Comparison of ENCODE assay signal across 23 cellular contexts in the genomic region with DNA sequence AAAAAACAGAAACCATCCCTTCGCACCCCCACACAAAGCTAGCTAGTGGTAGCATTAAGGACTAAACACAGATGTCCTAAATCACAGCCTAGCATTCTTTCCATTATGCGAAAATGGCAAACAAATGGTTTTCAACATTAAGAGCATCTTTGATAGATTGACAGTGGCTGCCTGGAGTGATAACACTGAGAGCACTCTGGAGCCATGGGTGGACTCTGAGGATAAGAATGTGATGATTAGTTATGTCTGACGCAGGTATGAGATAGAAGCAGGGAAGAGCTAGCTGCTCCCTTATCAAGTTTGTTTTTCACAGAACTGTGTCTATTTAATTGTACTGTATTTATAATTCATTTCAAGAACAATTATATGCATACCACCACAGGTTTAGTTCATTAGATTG.
A peak's percentile ranks its signal among the peaks of the same experiment; 100 is the strongest.
DNase-seq lines count a peak whose midpoint lies in the region; ATAC-seq, FAIRE-seq and TF ChIP-seq lines count a peak whose summit lies in the region.
"Had no signal": no experiment of that assay in that cellular context is flagged by ENCODE, and none has a peak within 500 bp of the region (broad histone marks: within the 10 kb centered on the region; RNA-seq: fewer than 3 reads in every experiment).

No MANE protein-coding gene starts in this region.

- no peaks in the 10 kb centered on the region for H3K27me3 Mint-ChIP-seq in mesothelial cell of epicardium (ENCODE audit: low read depth)

- H3K9me2 ChIP-seq in SK-N-SH = no peaks in the 10 kb centered on the region

- TF ChIP-seq RAD21 in SK-N-SH (IDR thresholded peaks at IDR 0.05; ENCODE audit: low read length) = no peak
- no peak for TF ChIP-seq RAD21 in K562 (CRISPR knock-in tag; conservative IDR thresholded peaks at IDR 0.05 in 1 of 2, IDR thresholded peaks at IDR 0.05 in 1 of 2)

- H3K9me1 ChIP-seq in K562 (ENCODE audit: control insufficient read depth, insufficient read depth, low read length) = no peaks in the 10 kb centered on the region

- no peak for FAIRE-seq in K562 (lab: Jason Lieb, UNC)
- FAIRE-seq: A204.1, G401.6, GM12892 had no signal

- H4K20me1 ChIP-seq in SK-N-SH (ENCODE audit: insufficient read depth) (peaks cover 47% of the 10 kb centered on the region; the same call in 1 of the 2 replicates), K562 (replicated peaks; ENCODE audit: control insufficient read depth, insufficient read depth, low read length) (no peaks in the 10 kb centered on the region)
- H4K20me1 ChIP-seq: BLaER1 had no signal

- H3K4me3 Mint-ChIP-seq in mesothelial cell of epicardium = no peak overlapping the region
- H3K4me3 Mint-ChIP-seq: B cell; CD4-positive, CD25-positive, alpha-beta regulatory T cell; CD8-positive, alpha-beta T cell had no signal

- peak overlapping the region; percentile 10 for H3K27ac Mint-ChIP-seq in mesothelial cell of epicardium
- H3K27ac Mint-ChIP-seq: B cell; CD4-positive, CD25-positive, alpha-beta regulatory T cell; CD8-positive, alpha-beta T cell had no signal

- DNase-seq in SK-N-SH = no peak
- DNase-seq in left ventricle myocardium superior = no peak
- DNase-seq in Right ventricle myocardium inferior (ENCODE audit: missing footprints) = no peak
- DNase-seq in K562 (ENCODE audit: extremely low read depth in 1 of 4, low spot score in 3 of 4) = no peak
- no peak for DNase-seq in mesothelial cell of epicardium (ENCODE audit: low spot score in 2 of 2, unreplicated experiment in 2 of 2)
- DNase-seq in anterior cingulate cortex (lab: John Stamatoyannopoulos, UW) = no peak
- DNase-seq in foreskin melanocyte = no peak
- DNase-seq: Caco-2; CD4-positive, CD25-positive, alpha-beta regulatory T cell; CD8-positive, alpha-beta T cell; DMS153; DND-41; GOT3; H7; HCEC 1CT had no signal

- 72% methylated on average over 3 of the region's 3 CpGs for WGBS in SK-N-SH (ENCODE audit: low lambda C conversion rate)
- WGBS in K562 (ENCODE audit: insufficient coverage, low coverage, missing lambda C conversion rate) = 0% methylated on average over 2 of the region's 3 CpGs

- TF ChIP-seq CTCF in SK-N-SH (IDR thresholded peaks at IDR 0.05) (no peak), K562 (IDR thresholded peaks at IDR 0.05 in 2 of 3, conservative IDR thresholded peaks at IDR 0.05 in 1 of 3; ENCODE audit: insufficient read depth in 2 of 3, low read depth in 1 of 3, low read length in 3 of 3) (no peak), mesothelial cell of epicardium (IDR thresholded peaks at IDR 0.05; ENCODE audit: unreplicated experiment) (no peak)

- no peaks in the 10 kb centered on the region for H3K9me3 ChIP-seq in SK-N-SH
- H3K9me3 ChIP-seq in K562 (replicated peaks; ENCODE audit: control insufficient read depth, insufficient read depth, low read depth, low read length) = no peaks in the 10 kb centered on the region

- no peak overlapping the region for H3K9ac ChIP-seq in SK-N-SH
- H3K9ac ChIP-seq in K562 (ENCODE audit: insufficient read depth in 1 of 2, low read depth in 2 of 2, low read length in 2 of 2) = no peak overlapping the region
- H3K9ac ChIP-seq: BLaER1 had no signal

- intact Hi-C loops in left ventricle myocardium superior (cut with micrococcal nuclease) (no loop called here), Right ventricle myocardium inferior (cut with DNase I) (no loop called here), K562 (cut with micrococcal nuclease) (no loop called here)

- POLR2A ChIA-PET in SK-N-SH (lab: Yijun Ruan, JAX) = no interaction called here
- POLR2A ChIA-PET in K562 (lab: Yijun Ruan, JAX) = no interaction called here

- BruUV-seq in K562 (replicated peaks; lab: Mats Ljungman, UMichigan) = no TSS peak

- in situ Hi-C loops in K562 (cut with MboI) = no loop called here

- H3K4me1 ChIP-seq in SK-N-SH (ENCODE audit: control insufficient read depth in 1 of 2, insufficient read depth in 2 of 2, low read depth in 1 of 2, low read length in 1 of 2) = peaks cover 14 to 47% of the 10 kb centered on the region in 2 experiments
- no peaks in the 10 kb centered on the region for H3K4me1 ChIP-seq in K562 (replicated peaks in 1 of 2; ENCODE audit: control insufficient read depth in 2 of 2, insufficient read depth in 2 of 2, low read length in 2 of 2)
- H3K4me1 ChIP-seq: Caco-2 had no signal

- no peaks in the 10 kb centered on the region for H3K36me3 ChIP-seq in SK-N-SH (replicated peaks in 1 of 2; ENCODE audit: control insufficient read depth in 1 of 2, insufficient read depth in 2 of 2, low read length in 1 of 2)
- no peaks in the 10 kb centered on the region for H3K36me3 ChIP-seq in K562 (ENCODE audit: control insufficient read depth, insufficient read depth, low read length)
- H3K36me3 ChIP-seq: BLaER1 had no signal

- H3K36me3 Mint-ChIP-seq in mesothelial cell of epicardium = peaks cover 6% of the 10 kb centered on the region
- H3K36me3 Mint-ChIP-seq: CD4-positive, CD25-positive, alpha-beta regulatory T cell; CD8-positive, alpha-beta T cell had no signal

- peaks cover 11% of the 10 kb centered on the region for H3F3A ChIP-seq in SK-N-SH (replicated peaks; ENCODE audit: insufficient read depth)

- CTCF ChIA-PET in SK-N-SH (lab: Yijun Ruan, JAX) (interaction anchor here (1.0 to 1.5 kb wide), 3 partner anchors 16 to 49 kb away, joined by 3 to 4 read pairs (median 3); no protein-coding TSS in a partner anchor), K562 (lab: Yijun Ruan, JAX; ENCODE audit: low intra/inter-chr PET ratio) (no interaction called here)

- H3K79me2 ChIP-seq in SK-N-SH (ENCODE audit: insufficient read depth) (peaks cover 35% of the 10 kb centered on the region), K562 (ENCODE audit: control insufficient read depth, insufficient read depth, low read length) (no peaks in the 10 kb centered on the region)

- peaks cover 61% of the 10 kb centered on the region for H3K4me1 Mint-ChIP-seq in mesothelial cell of epicardium
- H3K4me1 Mint-ChIP-seq: CD4-positive, CD25-positive, alpha-beta regulatory T cell had no signal

- TF ChIP-seq EP300 in SK-N-SH (IDR thresholded peaks at IDR 0.05; ENCODE audit: borderline replicate concordance in 1 of 2, low read depth in 1 of 2, low read length in 1 of 2) = peak in 1 of 2 experiments; percentile 37; a peak in 1 of 4 replicates
- no peak for TF ChIP-seq EP300 in K562 (IDR thresholded peaks at IDR 0.05; ENCODE audit: low read length)

- H3K4me2 ChIP-seq in SK-N-SH = no peak overlapping the region
- H3K4me2 ChIP-seq in K562 (ENCODE audit: insufficient read depth, low read length) = no peak overlapping the region
- H3K4me2 ChIP-seq: BLaER1 had no signal

- H3K9me3 Mint-ChIP-seq in mesothelial cell of epicardium = peaks cover 7% of the 10 kb centered on the region
- H3K9me3 Mint-ChIP-seq: CD8-positive, alpha-beta T cell had no signal

- no peak for ATAC-seq in SK-N-SH treated with all-trans-retinoic acid at 6 μM for 48 hours
- ATAC-seq in left ventricle myocardium superior = peak; percentile 40
- no peak for ATAC-seq in Right ventricle myocardium inferior
- no peak for ATAC-seq in K562
- ATAC-seq: CD8-positive, alpha-beta T cell had no signal

- TF ChIP-seq POLR2A in K562 (conservative IDR thresholded peaks at IDR 0.05) = no peak

- H3K4me3 ChIP-seq in SK-N-SH (ENCODE audit: low read depth in 2 of 2, low read length in 1 of 2) = no peak overlapping the region
- no peak overlapping the region for H3K4me3 ChIP-seq in K562
- H3K4me3 ChIP-seq: BLaER1 had no signal

- H3K27me3 ChIP-seq in SK-N-SH (ENCODE audit: insufficient read depth) (no peaks in the 10 kb centered on the region), K562 (ENCODE audit: control insufficient read depth in 2 of 2, insufficient read depth in 2 of 2, low read length in 2 of 2) (no peaks in the 10 kb centered on the region)
- H3K27me3 ChIP-seq: BLaER1 had no signal

- H3K27ac ChIP-seq in SK-N-SH (ENCODE audit: low read depth in 2 of 2, low read length in 1 of 2) (peak overlapping the region in 1 of 2 experiments; percentile 75; a peak in 2 of 4 replicates), K562 (ENCODE audit: extremely low read depth, low read depth, low read length) (no peak overlapping the region)
- H3K27ac ChIP-seq: 22Rv1, BLaER1, C4-2B had no signal

- H2AFZ ChIP-seq in SK-N-SH (ENCODE audit: low read depth) = no peak overlapping the region
- no peak overlapping the region for H2AFZ ChIP-seq in K562 (ENCODE audit: low read depth, low read length)

TF ChIP-seq in SK-N-SH treated with all-trans-retinoic acid at 6 μM for 48 hours, 23 proteins besides CTCF, POLR2A, EP300 and RAD21:
- peak; percentile 76 for TF ChIP-seq ISL1 (CRISPR knock-in tag; IDR thresholded peaks at IDR 0.05)
- no peak for TF ChIP-seq TOX (CRISPR knock-in tag; IDR thresholded peaks at IDR 0.05; ENCODE audit: borderline replicate concordance)

TF ChIP-seq in SK-N-SH, 30 proteins besides CTCF, POLR2A, EP300 and RAD21 (continues in another document):
- TF ChIP-seq, protein P1, sequence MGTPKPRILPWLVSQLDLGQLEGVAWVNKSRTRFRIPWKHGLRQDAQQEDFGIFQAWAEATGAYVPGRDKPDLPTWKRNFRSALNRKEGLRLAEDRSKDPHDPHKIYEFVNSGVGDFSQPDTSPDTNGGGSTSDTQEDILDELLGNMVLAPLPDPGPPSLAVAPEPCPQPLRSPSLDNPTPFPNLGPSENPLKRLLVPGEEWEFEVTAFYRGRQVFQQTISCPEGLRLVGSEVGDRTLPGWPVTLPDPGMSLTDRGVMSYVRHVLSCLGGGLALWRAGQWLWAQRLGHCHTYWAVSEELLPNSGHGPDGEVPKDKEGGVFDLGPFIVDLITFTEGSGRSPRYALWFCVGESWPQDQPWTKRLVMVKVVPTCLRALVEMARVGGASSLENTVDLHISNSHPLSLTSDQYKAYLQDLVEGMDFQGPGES (IDR thresholded peaks at IDR 0.05; ENCODE audit: low read depth, low read length) = no peak
- TF ChIP-seq TAF1 (IDR thresholded peaks at IDR 0.05; ENCODE audit: borderline replicate concordance, low read depth, low read length) = no peak

TF ChIP-seq in K562, 482 proteins besides CTCF, POLR2A, EP300 and RAD21:
- no peak for TF ChIP-seq KLF10 (CRISPR knock-in tag; IDR thresholded peaks at IDR 0.05)
- 0 out of 2 replicates have a peak, but pooled peaks have one; percentile 34 for TF ChIP-seq ZBTB17 (CRISPR knock-in tag; IDR thresholded peaks at IDR 0.05)
- TF ChIP-seq, protein P2, sequence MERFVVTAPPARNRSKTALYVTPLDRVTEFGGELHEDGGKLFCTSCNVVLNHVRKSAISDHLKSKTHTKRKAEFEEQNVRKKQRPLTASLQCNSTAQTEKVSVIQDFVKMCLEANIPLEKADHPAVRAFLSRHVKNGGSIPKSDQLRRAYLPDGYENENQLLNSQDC (CRISPR knock-in tag; IDR thresholded peaks at IDR 0.05) = no peak
- TF ChIP-seq MEF2D (tag; conservative IDR thresholded peaks at IDR 0.05; ENCODE audit: low read depth) = no peak
- TF ChIP-seq NCOA6 (IDR thresholded peaks at IDR 0.05) = no peak
- TF ChIP-seq ZBTB8A (IDR thresholded peaks at IDR 0.05; ENCODE audit: partially characterized antibody) = no peak
